In genomic region chr2:218780851-218781690, GRCh38 we compare ENCODE assay signal across 9 cellular contexts. TPM values are rescaled to one million over a fixed set of nuclear protein-coding genes. Genes with fewer than 3 reads are reported as not detected.
DNase-seq lines count a peak whose midpoint lies in the region; ATAC-seq and TF ChIP-seq lines count a peak whose summit lies in the region.
"Had no signal": no experiment of that assay in that cellular context is flagged by ENCODE, and none has a peak within 500 bp of the region (broad histone marks: within the 10 kb centered on the region; RNA-seq: fewer than 3 reads in every experiment).

No MANE protein-coding gene starts in this region.

- H3K27ac ChIP-seq in mammary epithelial cell (ENCODE audit: insufficient read depth, low read depth, low read length) = no peak overlapping the region
- peak overlapping the region; percentile 74 to 75 for H3K27ac ChIP-seq in left lung

- no peaks in the 10 kb centered on the region for H3K36me3 ChIP-seq in mammary epithelial cell (ENCODE audit: insufficient read depth, low read length)
- no peaks in the 10 kb centered on the region for H3K36me3 ChIP-seq in left lung

- no peaks in the 10 kb centered on the region for H3K79me2 ChIP-seq in mammary epithelial cell (ENCODE audit: insufficient read depth, low read length)

- no peak for TF ChIP-seq CTCF in mammary epithelial cell (conservative IDR thresholded peaks at IDR 0.05 in 1 of 2, IDR thresholded peaks at IDR 0.05 in 1 of 2; ENCODE audit: extremely low read depth in 1 of 2, insufficient read depth in 1 of 2, low read depth in 1 of 2, low read length in 2 of 2)
- TF ChIP-seq CTCF in left lung (IDR thresholded peaks at IDR 0.05) = no peak

- H2AFZ ChIP-seq in mammary epithelial cell (ENCODE audit: low read depth, low read length) = peak overlapping the region; percentile 66

- H4K20me1 ChIP-seq in mammary epithelial cell (ENCODE audit: insufficient read depth, low read length) = no peaks in the 10 kb centered on the region

- dilution Hi-C loops in mammary epithelial cell (cut with HindIII; ENCODE audit: low sequenced_read_pairs) = no loop called here

- no peak for DNase-seq in mammary epithelial cell
- DNase-seq in left lung = no peak
- no peak for DNase-seq in stimulated activated naive CD8-positive, alpha-beta T cell treated with anti-CD3 and anti-CD28 coated beads, Interleukin-15, amount 100 ng/mL, for 72 hours
- DNase-seq in LoVo (ENCODE audit: low spot score) = no peak
- DNase-seq: activated T-cell treated with anti-CD3 and anti-CD28 coated beads, Interleukin-2, amount 50 U/mL, for 48 hours had no signal

- intact Hi-C loops in mammary epithelial cell (cut with micrococcal nuclease) (no loop called here), left lung (cut with DNase I) (no loop called here)

- H3K4me1 Mint-ChIP-seq in IgD-negative memory B cell = peaks cover 0 to 2% (median 0%) of the 10 kb centered on the region in 3 donors
- H3K4me1 Mint-ChIP-seq in stimulated activated naive CD8-positive, alpha-beta T cell treated with anti-CD3 and anti-CD28 coated beads, Interleukin-15, amount 100 ng/mL, for 72 hours = no peaks in the 10 kb centered on the region

- peaks cover 37% of the 10 kb centered on the region for H3K27me3 Mint-ChIP-seq in IgD-negative memory B cell
- H3K27me3 Mint-ChIP-seq in stimulated activated naive CD8-positive, alpha-beta T cell treated with anti-CD3 and anti-CD28 coated beads, Interleukin-15, amount 100 ng/mL, for 72 hours = peaks cover 67% of the 10 kb centered on the region

- 62% methylated on average over 13 of the region's 15 CpGs for WGBS in mammary epithelial cell (ENCODE audit: low coverage, missing lambda C conversion rate)

- H3K27me3 ChIP-seq in mammary epithelial cell (ENCODE audit: insufficient read depth, low read length) (no peaks in the 10 kb centered on the region), left lung (peaks cover 0 to 38% of the 10 kb centered on the region in 2 donors)

- H3K4me3 Mint-ChIP-seq in IgD-negative memory B cell = peak overlapping the region in 3 of 4 donors; percentile 3 to 63 (median 18)
- peak overlapping the region; percentile 30 to 52 for H3K4me3 Mint-ChIP-seq in stimulated activated naive CD8-positive, alpha-beta T cell treated with anti-CD3 and anti-CD28 coated beads, Interleukin-15, amount 100 ng/mL, for 72 hours

- H3K9me3 ChIP-seq in mammary epithelial cell (replicated peaks; ENCODE audit: insufficient read depth, low read length) (peaks cover 4% of the 10 kb centered on the region), left lung (peaks cover 0 to 15% of the 10 kb centered on the region in 2 donors)

- in situ Hi-C loops in mammary epithelial cell (cut with MboI; ENCODE audit: low sequenced_read_pairs in 2 of 2) = no loop called here

- CTCF ChIA-PET in mammary epithelial cell (lab: Charles Lee; ENCODE audit: low non-redundant PET) = no interaction called here

- no peak overlapping the region for H3K9ac ChIP-seq in mammary epithelial cell (ENCODE audit: insufficient read depth, low read length)

- peaks cover 4 to 13% (median 11%) of the 10 kb centered on the region in 3 donors for H3K9me3 Mint-ChIP-seq in IgD-negative memory B cell
- H3K9me3 Mint-ChIP-seq in stimulated activated naive CD8-positive, alpha-beta T cell treated with anti-CD3 and anti-CD28 coated beads, Interleukin-15, amount 100 ng/mL, for 72 hours = peaks cover 4 to 16% of the 10 kb centered on the region in 2 donors

- H3K4me3 ChIP-seq in mammary epithelial cell (replicated peaks in 1 of 3; ENCODE audit: insufficient read depth in 1 of 3, low read depth in 2 of 3, low read length in 3 of 3) (peak overlapping the region in 1 of 3 experiments; percentile 33), left lung (peak overlapping the region; percentile 57 to 62)

- H3K27ac Mint-ChIP-seq in IgD-negative memory B cell = no peak overlapping the region
- H3K27ac Mint-ChIP-seq in stimulated activated naive CD8-positive, alpha-beta T cell treated with anti-CD3 and anti-CD28 coated beads, Interleukin-15, amount 100 ng/mL, for 72 hours = no peak overlapping the region

- H3K4me2 ChIP-seq in mammary epithelial cell (ENCODE audit: insufficient read depth, low read depth, low read length) = peak overlapping the region; percentile 73

- H3K4me1 ChIP-seq in mammary epithelial cell (ENCODE audit: insufficient read depth, low read length) = peaks cover 8% of the 10 kb centered on the region
- peaks cover 0 to 20% of the 10 kb centered on the region in 2 donors for H3K4me1 ChIP-seq in left lung

- H3K36me3 Mint-ChIP-seq in IgD-negative memory B cell = peaks cover 5% of the 10 kb centered on the region

- peak; percentile 19 for ATAC-seq in left lung
- ATAC-seq in stimulated activated naive CD8-positive, alpha-beta T cell treated with anti-CD3 and anti-CD28 coated beads, Interleukin-15, amount 100 ng/mL, for 72 hours = no peak
- ATAC-seq in HG03139 (IDR thresholded peaks at IDR 0.05; ENCODE audit: unreplicated experiment) = no peak
- no peak for ATAC-seq in HG02759 (IDR thresholded peaks at IDR 0.05; ENCODE audit: unreplicated experiment)
- ATAC-seq in HG03521 (IDR thresholded peaks at IDR 0.05; ENCODE audit: unreplicated experiment) = no peak

- no TSS peak for BruUV-seq in mammary epithelial cell (replicated peaks; lab: Mats Ljungman, UMichigan)

RNA-seq across cellular contexts. Expression of gene CYP27A1, which starts 0.9 kb away (rescaled TPM):
- 0.83 TPM for polyA plus RNA-seq in IgD-negative memory B cell
- total RNA-seq in mammary epithelial cell = 10 to 100 TPM in 1 of 2 donors, under 1 TPM in 1; 0.16 to 14.5 TPM
- 0.40 TPM for polyA plus RNA-seq in mammary epithelial cell
- not detected for polyA minus RNA-seq in mammary epithelial cell
- 10 to 100 TPM; 77.9 to 95.9 TPM for total RNA-seq in left lung

RNA-seq across cellular contexts. Expression of gene PRKAG3, which starts 50.5 kb away (rescaled TPM):
- polyA plus RNA-seq in IgD-negative memory B cell (not detected), mammary epithelial cell (not detected)
- total RNA-seq in mammary epithelial cell (not detected), left lung (not detected)
- polyA minus RNA-seq in mammary epithelial cell = not detected

Comparison
In these comparisons a context has a peak if more than half of its experiments do, and no peak if none do; other contexts are left out.
1. RNA of gene CYP27A1, which starts 0.9 kb away (total RNA-seq): 77.9 to 95.9 TPM in left lung; 0.16 to 14.5 TPM in mammary epithelial cell; every median in the first group is over 4 times any median in the second.